14 cellular contexts compared by ENCODE assay signal in the genomic region with DNA sequence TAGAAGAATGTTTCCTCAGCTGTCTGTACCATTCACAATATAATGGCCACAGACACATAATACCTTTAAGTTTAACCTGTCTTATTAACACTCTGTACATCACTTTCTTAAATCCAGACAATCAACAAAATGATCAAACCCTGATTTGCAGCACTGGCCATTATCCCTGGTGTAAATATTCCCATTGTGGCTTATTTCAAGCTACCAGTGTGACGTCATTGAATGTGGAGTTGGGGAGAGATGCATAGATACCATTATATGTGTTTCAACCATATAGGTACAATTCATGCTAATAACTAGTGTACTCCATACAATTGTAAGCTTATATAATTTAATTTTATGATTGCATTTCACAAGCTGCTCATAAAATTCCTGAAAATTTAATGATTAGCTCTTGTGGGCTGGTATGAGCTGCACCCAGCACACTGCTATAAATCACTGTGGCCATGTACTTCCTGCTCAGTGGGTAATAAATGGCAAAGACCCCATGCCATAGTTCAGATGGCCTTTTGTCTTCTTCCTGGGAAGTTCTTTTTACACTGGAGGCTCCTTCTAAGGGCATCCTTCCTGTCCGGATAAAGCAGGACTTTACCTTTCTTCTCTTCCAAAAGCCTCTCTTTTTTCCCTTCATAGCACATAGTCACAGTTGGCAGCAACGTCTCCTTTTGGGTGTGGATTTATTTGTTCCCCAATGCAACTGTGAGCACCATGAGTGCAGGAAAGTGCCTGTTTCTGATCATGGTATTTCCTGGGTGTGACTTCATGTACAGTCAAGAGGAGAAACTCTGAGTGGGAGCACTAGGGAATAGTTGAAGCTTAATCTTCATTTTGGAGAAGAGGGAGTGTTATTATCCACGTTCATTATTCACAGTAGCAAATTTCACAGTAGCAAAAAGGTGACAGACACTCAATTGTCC.
"Had no signal": no experiment of that assay in that cellular context is flagged by ENCODE, and none has a peak within 500 bp of the region (broad histone marks: within the 10 kb centered on the region; RNA-seq: fewer than 3 reads in every experiment).

No MANE protein-coding gene starts in this region.

- H3K27ac Mint-ChIP-seq: activated naive CD8-positive, alpha-beta T cell treated with anti-CD3 and anti-CD28 coated beads for 36 hours; activated T-cell treated with anti-CD3 and anti-CD28 coated beads, Interleukin-2, amount 50 U/mL, for 24 hours; natural killer cell; progenitor cell of endocrine pancreas had no signal

- H3K9me3 Mint-ChIP-seq: activated naive CD8-positive, alpha-beta T cell treated with anti-CD3 and anti-CD28 coated beads for 36 hours; activated T-cell treated with anti-CD3 and anti-CD28 coated beads, Interleukin-2, amount 50 U/mL, for 24 hours; natural killer cell had no signal

- H3K36me3 Mint-ChIP-seq: activated naive CD8-positive, alpha-beta T cell treated with anti-CD3 and anti-CD28 coated beads for 36 hours had no signal

- DNase-seq: activated gamma-delta T cell treated with Interleukin-2 at 50 U/mL for 16 hours; activated naive CD8-positive, alpha-beta T cell treated with anti-CD3 and anti-CD28 coated beads for 36 hours; activated T-cell treated with anti-CD3 and anti-CD28 coated beads, Interleukin-2, amount 50 U/mL, for 24 hours; anterior cingulate cortex; hippocampal formation; natural killer cell; occipital lobe; stimulated activated CD4-positive, alpha-beta T cell treated with anti-CD3 and anti-CD28 coated beads, Interleukin-2, amount 100 ng/mL, for 24 hours; stimulated activated naive CD4-positive, alpha-beta T cell; substantia nigra had no signal

- ATAC-seq: gastroesophageal sphincter, natural killer cell, sciatic nerve had no signal

- H3K27me3 ChIP-seq: gastroesophageal sphincter had no signal

- H3K27ac ChIP-seq: gastroesophageal sphincter had no signal

- H3K4me3 Mint-ChIP-seq: activated naive CD8-positive, alpha-beta T cell treated with anti-CD3 and anti-CD28 coated beads for 36 hours; activated T-cell treated with anti-CD3 and anti-CD28 coated beads, Interleukin-2, amount 50 U/mL, for 24 hours; natural killer cell had no signal

- H3K9me3 ChIP-seq: gastroesophageal sphincter had no signal

- H3K4me3 ChIP-seq: gastroesophageal sphincter, lung had no signal

- H3K27me3 Mint-ChIP-seq: activated naive CD8-positive, alpha-beta T cell treated with anti-CD3 and anti-CD28 coated beads for 36 hours; activated T-cell treated with anti-CD3 and anti-CD28 coated beads, Interleukin-2, amount 50 U/mL, for 24 hours; progenitor cell of endocrine pancreas had no signal

- H3K4me1 ChIP-seq: gastroesophageal sphincter had no signal

- H3K4me1 Mint-ChIP-seq: activated naive CD8-positive, alpha-beta T cell treated with anti-CD3 and anti-CD28 coated beads for 36 hours had no signal
